8 cellular contexts compared by ENCODE assay signal in genomic region chr19:48674921-48675824, GRCh38. TPM values are rescaled to one million over a fixed set of nuclear protein-coding genes. Genes with fewer than 3 reads are reported as not detected.
DNase-seq lines count a peak whose midpoint lies in the region; ATAC-seq and TF ChIP-seq lines count a peak whose summit lies in the region.

No MANE protein-coding gene starts in this region.

- peak overlapping the region; percentile 29 for H3K4me3 Mint-ChIP-seq in neural crest cell

- H3K9me3 Mint-ChIP-seq in neural crest cell = no peaks in the 10 kb centered on the region

- no peaks in the 10 kb centered on the region for H3K27me3 Mint-ChIP-seq in neural crest cell (ENCODE audit: low read depth)

- H3K27ac Mint-ChIP-seq in neural crest cell (ENCODE audit: unreplicated experiment) = peak overlapping the region; percentile 86

- peak; percentile 87 for TF ChIP-seq CTCF in fibroblast of pulmonary artery (IDR thresholded peaks at IDR 0.05; ENCODE audit: low read length, missing control alignments)
- peak; percentile 89 for TF ChIP-seq CTCF in neural crest cell (conservative IDR thresholded peaks at IDR 0.05)

- ATAC-seq in stimulated activated naive CD8-positive, alpha-beta T cell treated with anti-CD3 and anti-CD28 coated beads, Interleukin-15, Interleukin-2, amounts not matched to agents 100 U/mL and 50 U/mL, for 24 hours = peak; percentile 82
- no peak for ATAC-seq in HG02973 (IDR thresholded peaks at IDR 0.05; ENCODE audit: unreplicated experiment)

- no peaks in the 10 kb centered on the region for H3K36me3 Mint-ChIP-seq in neural crest cell (ENCODE audit: low read depth)

- peak; percentile 96 for DNase-seq in DMS 273 (lab: John Stamatoyannopoulos, UW; ENCODE audit: unreplicated experiment)
- peak; percentile 83 for DNase-seq in Kasumi-1 (lab: John Stamatoyannopoulos, UW)
- DNase-seq in RPMI7951 (ENCODE audit: low read depth) = peak; percentile 78
- peak; percentile 42 to 50 for DNase-seq in activated T-helper 1 cell treated with anti-CD3 and anti-CD28 coated beads, Interleukin-2, amount 50 U/mL, for 16 hours (ENCODE audit: low read depth in 1 of 2, low spot score in 1 of 2)
- DNase-seq in fibroblast of pulmonary artery (ENCODE audit: low read depth) = peak; percentile 87
- DNase-seq in neural crest cell (ENCODE audit: low read depth, low spot score) = peak; percentile 88
- peak; percentile 82 for DNase-seq in stimulated activated naive CD8-positive, alpha-beta T cell treated with anti-CD3 and anti-CD28 coated beads, Interleukin-15, Interleukin-2, amounts not matched to agents 100 U/mL and 50 U/mL, for 24 hours

- peaks cover 25% of the 10 kb centered on the region for H3K4me1 Mint-ChIP-seq in neural crest cell

- H3K4me3 ChIP-seq in fibroblast of pulmonary artery (replicated peaks; ENCODE audit: low read depth, low read length) = no peak overlapping the region

RNA-seq across cellular contexts. Expression of gene NTN5, which starts 2.4 kb away (rescaled TPM):
- 0.39 TPM in 1 of 2 replicates, not detected in the other for total RNA-seq in RPMI7951 (2014; rRNA removed; shearing (Covaris generic))
- 0.50 and 0.75 TPM in 2 replicates for total RNA-seq in neural crest cell

RNA-seq across cellular contexts. Expression of gene FUT2, which starts 20.6 kb away (rescaled TPM):
- not detected in 2 replicates for total RNA-seq in RPMI7951 (2014; rRNA removed; shearing (Covaris generic))
- total RNA-seq in neural crest cell = not detected in 2 replicates

RNA-seq across cellular contexts. Expression of gene CA11, which starts 29.2 kb away (rescaled TPM):
- 2.1 and 3.8 TPM in 2 replicates for total RNA-seq in RPMI7951 (2014; rRNA removed; shearing (Covaris generic))
- total RNA-seq in neural crest cell = 11.4 and 13.0 TPM in 2 replicates

RNA-seq across cellular contexts. Expression of gene DBP, which starts 38.0 kb away (rescaled TPM):
- 16.6 and 17.2 TPM in 2 replicates for total RNA-seq in RPMI7951 (2014; rRNA removed; shearing (Covaris generic))
- 4.9 and 5.2 TPM in 2 replicates for total RNA-seq in neural crest cell

RNA-seq across cellular contexts. Expression of gene MAMSTR, which starts 44.4 kb away (rescaled TPM):
- total RNA-seq in RPMI7951 (2014; rRNA removed; shearing (Covaris generic)) = 0.24 and 0.39 TPM in 2 replicates
- total RNA-seq in neural crest cell = 2.4 and 2.6 TPM in 2 replicates

Comparison
In these comparisons a context has a peak if more than half of its experiments do, and no peak if none do; other contexts are left out.
1. DNase-seq: peak in every context shown above with its lines; median percentile 96 in DMS 273; 88 in neural crest cell; 87 in fibroblast of pulmonary artery; 83 in Kasumi-1; 82 in stimulated activated naive CD8-positive, alpha-beta T cell treated with anti-CD3 and anti-CD28 coated beads, Interleukin-15, Interleukin-2, amounts not matched to agents 100 U/mL and 50 U/mL, for 24 hours; 78 in RPMI7951; 46 in activated T-helper 1 cell treated with anti-CD3 and anti-CD28 coated beads, Interleukin-2, amount 50 U/mL, for 16 hours.